In the genomic region with DNA sequence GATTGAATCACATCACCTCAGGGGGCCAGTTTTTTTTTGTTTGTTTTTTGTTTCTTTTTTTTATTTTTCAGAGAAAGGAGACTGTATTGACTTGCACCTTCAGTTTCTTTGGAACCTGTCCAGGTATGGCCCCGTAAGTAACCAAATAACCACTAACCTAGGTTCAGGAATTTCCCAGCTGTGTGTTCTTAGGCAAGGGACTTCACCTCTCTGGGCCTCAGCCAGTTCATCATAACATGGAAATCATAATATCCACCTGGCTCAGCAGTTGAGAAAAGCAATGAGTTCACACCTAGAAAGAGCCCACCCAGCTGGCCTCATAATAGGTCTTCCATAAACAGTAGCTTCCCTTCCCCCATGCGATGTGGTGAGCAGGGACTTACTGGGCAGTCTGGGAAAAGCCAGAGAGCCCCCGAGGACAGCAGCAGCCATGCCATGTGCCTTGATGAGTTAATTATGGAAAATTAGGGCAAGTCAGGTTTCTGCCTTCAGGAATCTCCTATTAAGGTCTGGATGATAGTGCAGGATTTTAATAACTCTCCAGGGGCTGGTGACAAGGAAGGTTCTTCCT, we compare ENCODE assay signal across 17 cellular contexts. TPM values are rescaled to one million over a fixed set of nuclear protein-coding genes. Genes with fewer than 3 reads are reported as not detected.
A peak's percentile ranks its signal among the peaks of the same experiment; 100 is the strongest.
DNase-seq lines count a peak whose midpoint lies in the region; ATAC-seq and TF ChIP-seq lines count a peak whose summit lies in the region.
"Had no signal": no experiment of that assay in that cellular context is flagged by ENCODE, and none has a peak within 500 bp of the region (broad histone marks: within the 10 kb centered on the region; RNA-seq: fewer than 3 reads in every experiment).

No MANE protein-coding gene starts in this region.

- H3K27me3 ChIP-seq in GM23338 (ENCODE audit: insufficient read depth) (no peaks in the 10 kb centered on the region), iPS-15b (ENCODE audit: control insufficient read depth, insufficient read depth, low read length) (peaks cover 2% of the 10 kb centered on the region)

- H3K27me3 Mint-ChIP-seq in GM23338 (ENCODE audit: insufficient read depth, low read depth, poor library complexity) = no peaks in the 10 kb centered on the region

- no peaks in the 10 kb centered on the region for H3K9me3 Mint-ChIP-seq in GM23338
- H3K9me3 Mint-ChIP-seq: CD14-positive monocyte had no signal

- H3F3A ChIP-seq in GM23338 (replicated peaks; ENCODE audit: low read depth) = no peaks in the 10 kb centered on the region

- no peaks in the 10 kb centered on the region for H3K36me3 ChIP-seq in GM23338 (ENCODE audit: insufficient read depth)
- no peaks in the 10 kb centered on the region for H3K36me3 ChIP-seq in iPS-15b (ENCODE audit: control insufficient read depth, insufficient read depth, low read length)

- no peaks in the 10 kb centered on the region for H4K20me1 ChIP-seq in GM23338 (replicated peaks; ENCODE audit: insufficient read depth)

- no peaks in the 10 kb centered on the region for H3K79me2 ChIP-seq in GM23338 (replicated peaks; ENCODE audit: insufficient read depth)

- H3K9me3 ChIP-seq in iPS-15b (ENCODE audit: control insufficient read depth, insufficient read depth, low read length) = no peaks in the 10 kb centered on the region
- H3K9me3 ChIP-seq: A549, Caco-2 had no signal

- H3K9ac ChIP-seq in iPS-15b (ENCODE audit: low read depth, low read length) = peak overlapping the region; percentile 54

- H3K4me1 Mint-ChIP-seq in GM23338 = peaks cover 12% of the 10 kb centered on the region
- H3K4me1 Mint-ChIP-seq: CD14-positive monocyte; CD8-positive, alpha-beta memory T cell had no signal

- no peak overlapping the region for H3K4me3 Mint-ChIP-seq in GM23338
- H3K4me3 Mint-ChIP-seq: CD14-positive monocyte; CD8-positive, alpha-beta memory T cell had no signal

- peaks cover 10% of the 10 kb centered on the region; the same call in 1 of the 2 replicates for H3K4me1 ChIP-seq in GM23338 (ENCODE audit: insufficient read depth)
- peaks cover 6% of the 10 kb centered on the region for H3K4me1 ChIP-seq in iPS-15b (ENCODE audit: control insufficient read depth, insufficient read depth, low read length)
- H3K4me1 ChIP-seq: A549, Caco-2 had no signal

- TF ChIP-seq CTCF in GM23338 (conservative IDR thresholded peaks at IDR 0.05; ENCODE audit: low read depth in 2 of 2) (no peak), coronary artery (IDR thresholded peaks at IDR 0.05) (no peak)

- DNase-seq in GM23338 (ENCODE audit: low spot score) = no peak
- DNase-seq in coronary artery (ENCODE audit: low spot score) = peak; percentile 56
- DNase-seq in sciatic nerve (ENCODE audit: low spot score) = no peak
- DNase-seq: Caco-2; CD8-positive, alpha-beta memory T cell; GOT3; IMR-90; KG1 had no signal

- intact Hi-C loops in sciatic nerve (cut with DNase I) = no loop called here

- H3K27ac ChIP-seq in GM23338 (ENCODE audit: low read depth) (no peak overlapping the region), coronary artery (no peak overlapping the region)
- H3K27ac ChIP-seq: A549 had no signal

- H3K4me3 ChIP-seq in GM23338 = no peak overlapping the region
- no peak overlapping the region for H3K4me3 ChIP-seq in coronary artery
- H3K4me3 ChIP-seq in iPS-15b (ENCODE audit: low read depth, low read length) = no peak overlapping the region
- H3K4me3 ChIP-seq: A549 had no signal

- no peaks in the 10 kb centered on the region for H3K36me3 Mint-ChIP-seq in GM23338 (ENCODE audit: low read depth)
- H3K36me3 Mint-ChIP-seq: CD14-positive monocyte; CD8-positive, alpha-beta memory T cell had no signal

- ATAC-seq in GM23338 (no peak), esophagus mucosa (no peak), HG02571 (IDR thresholded peaks at IDR 0.05; ENCODE audit: unreplicated experiment) (no peak), sciatic nerve (no peak)
- ATAC-seq: A549, HCT116 had no signal

- H3K4me2 ChIP-seq in GM23338 = no peak overlapping the region
- H3K4me2 ChIP-seq: A549 had no signal

- no peak overlapping the region for H3K27ac Mint-ChIP-seq in GM23338
- H3K27ac Mint-ChIP-seq: CD8-positive, alpha-beta memory T cell had no signal

- H3K9me2 ChIP-seq in GM23338 (ENCODE audit: insufficient read depth) = no peaks in the 10 kb centered on the region

- H2AFZ ChIP-seq in GM23338 = peak overlapping the region; percentile 88; the same call in 1 of the 2 replicates

TF ChIP-seq in GM23338, 12 proteins besides CTCF, POLR2A, EP300 and RAD21 (continues in another document):
- TF ChIP-seq EZH2phosphoT487 (IDR thresholded peaks at IDR 0.05; ENCODE audit: unreplicated experiment) (no peak), STAT1 (IDR thresholded peaks at IDR 0.05; ENCODE audit: unreplicated experiment) (no peak), POLR2AphosphoS5 (IDR thresholded peaks at IDR 0.05; ENCODE audit: low read depth) (no peak), NANOG (IDR thresholded peaks at IDR 0.05; ENCODE audit: borderline replicate concordance) (no peak), ZNF114 (CRISPR knock-in tag; IDR thresholded peaks at IDR 0.05) (no peak), JUNB (IDR thresholded peaks at IDR 0.05; ENCODE audit: unreplicated experiment) (no peak), EZH2 (IDR thresholded peaks at IDR 0.05; ENCODE audit: low read depth, unreplicated experiment) (no peak), ETS1 (IDR thresholded peaks at IDR 0.05) (no peak), CREB1 (CRISPR knock-in tag; IDR thresholded peaks at IDR 0.05; ENCODE audit: low read depth) (no peak), ZNF331 (CRISPR knock-in tag; IDR thresholded peaks at IDR 0.05; ENCODE audit: low read depth) (no peak)
- TF ChIP-seq, protein P1, sequence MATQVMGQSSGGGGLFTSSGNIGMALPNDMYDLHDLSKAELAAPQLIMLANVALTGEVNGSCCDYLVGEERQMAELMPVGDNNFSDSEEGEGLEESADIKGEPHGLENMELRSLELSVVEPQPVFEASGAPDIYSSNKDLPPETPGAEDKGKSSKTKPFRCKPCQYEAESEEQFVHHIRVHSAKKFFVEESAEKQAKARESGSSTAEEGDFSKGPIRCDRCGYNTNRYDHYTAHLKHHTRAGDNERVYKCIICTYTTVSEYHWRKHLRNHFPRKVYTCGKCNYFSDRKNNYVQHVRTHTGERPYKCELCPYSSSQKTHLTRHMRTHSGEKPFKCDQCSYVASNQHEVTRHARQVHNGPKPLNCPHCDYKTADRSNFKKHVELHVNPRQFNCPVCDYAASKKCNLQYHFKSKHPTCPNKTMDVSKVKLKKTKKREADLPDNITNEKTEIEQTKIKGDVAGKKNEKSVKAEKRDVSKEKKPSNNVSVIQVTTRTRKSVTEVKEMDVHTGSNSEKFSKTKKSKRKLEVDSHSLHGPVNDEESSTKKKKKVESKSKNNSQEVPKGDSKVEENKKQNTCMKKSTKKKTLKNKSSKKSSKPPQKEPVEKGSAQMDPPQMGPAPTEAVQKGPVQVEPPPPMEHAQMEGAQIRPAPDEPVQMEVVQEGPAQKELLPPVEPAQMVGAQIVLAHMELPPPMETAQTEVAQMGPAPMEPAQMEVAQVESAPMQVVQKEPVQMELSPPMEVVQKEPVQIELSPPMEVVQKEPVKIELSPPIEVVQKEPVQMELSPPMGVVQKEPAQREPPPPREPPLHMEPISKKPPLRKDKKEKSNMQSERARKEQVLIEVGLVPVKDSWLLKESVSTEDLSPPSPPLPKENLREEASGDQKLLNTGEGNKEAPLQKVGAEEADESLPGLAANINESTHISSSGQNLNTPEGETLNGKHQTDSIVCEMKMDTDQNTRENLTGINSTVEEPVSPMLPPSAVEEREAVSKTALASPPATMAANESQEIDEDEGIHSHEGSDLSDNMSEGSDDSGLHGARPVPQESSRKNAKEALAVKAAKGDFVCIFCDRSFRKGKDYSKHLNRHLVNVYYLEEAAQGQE (IDR thresholded peaks at IDR 0.05; ENCODE audit: unreplicated experiment) = no peak

RNA-seq across cellular contexts. Expression of gene WSCD2, which starts 27.4 kb away (rescaled TPM):
- total RNA-seq in GM23338 (2014; rRNA removed; shearing (Covaris generic)) = 0.58 and 3.1 TPM in 2 replicates
- polyA plus RNA-seq in GM23338 (2016; fragmentation: Nextera tagmentation; extraction: Ambion mirVana) = 0.66 and 1.6 TPM in 2 replicates
- total RNA-seq in esophagus mucosa (0.32 TPM), sciatic nerve (33.0 TPM)
- total RNA-seq: Caco-2; CD8-positive, alpha-beta memory T cell; HT-29; IMR-90 had no signal
- polyA plus RNA-seq: A549, AG04450, BJ, CD14-positive monocyte, IMR-90 had no signal
